ENCODE assay signal across 9 cellular contexts in genomic region chr4:153205028-153205648, GRCh38. TPM values are rescaled to one million over a fixed set of nuclear protein-coding genes. Genes with fewer than 3 reads are reported as not detected.
DNase-seq lines count a peak whose midpoint lies in the region; ATAC-seq and TF ChIP-seq lines count a peak whose summit lies in the region.
"Had no signal": no experiment of that assay in that cellular context is flagged by ENCODE, and none has a peak within 500 bp of the region (broad histone marks: within the 10 kb centered on the region; RNA-seq: fewer than 3 reads in every experiment).

No MANE protein-coding gene starts in this region.

- ATAC-seq in GM21423 (IDR thresholded peaks at IDR 0.05; ENCODE audit: unreplicated experiment) = peak; percentile 60
- no peak for ATAC-seq in GM19452 (IDR thresholded peaks at IDR 0.05; ENCODE audit: unreplicated experiment)

- H3K27ac Mint-ChIP-seq in osteocyte (ENCODE audit: unreplicated experiment) = no peak overlapping the region
- H3K27ac Mint-ChIP-seq: natural killer cell treated with Interleukin-12 subunit alpha and Interleukin-12 subunit beta and Interleukin-15 and Interleukin-18, amount 100 ng/mL, for 72 hours had no signal

- DNase-seq in SW480 (ENCODE audit: low spot score) (peak; percentile 96), osteocyte (ENCODE audit: extremely low spot score, unreplicated experiment) (no peak), GM13976 (ENCODE audit: low spot score) (no peak), NAMALWA (ENCODE audit: low spot score) (no peak), SW 1271 (lab: John Stamatoyannopoulos, UW) (no peak)

- H3K9me3 Mint-ChIP-seq in osteocyte (ENCODE audit: unreplicated experiment) = no peaks in the 10 kb centered on the region
- H3K9me3 Mint-ChIP-seq: natural killer cell treated with Interleukin-12 subunit alpha and Interleukin-12 subunit beta and Interleukin-15 and Interleukin-18, amount 100 ng/mL, for 72 hours had no signal

- H3K4me1 Mint-ChIP-seq in osteocyte (ENCODE audit: unreplicated experiment) = peaks cover 19% of the 10 kb centered on the region

- in situ Hi-C loops in GM13976 (cut with MboI; ENCODE audit: low sequenced_read_pairs, unreplicated experiment) = no loop called here

- H3K36me3 Mint-ChIP-seq in osteocyte (ENCODE audit: unreplicated experiment) = no peaks in the 10 kb centered on the region
- H3K36me3 Mint-ChIP-seq: natural killer cell treated with Interleukin-12 subunit alpha and Interleukin-12 subunit beta and Interleukin-15 and Interleukin-18, amount 100 ng/mL, for 72 hours had no signal

- H3K27ac ChIP-seq in cingulate gyrus (ENCODE audit: low read depth, low read length) = peak overlapping the region; percentile 95

- TF ChIP-seq CTCF in osteocyte (IDR thresholded peaks at IDR 0.05) = no peak
- TF ChIP-seq CTCF in GM13976 (IDR thresholded peaks at IDR 0.05; ENCODE audit: borderline replicate concordance, control extremely low read depth, extremely low read depth, insufficient read depth, missing control alignments) = no peak

- H3K4me3 Mint-ChIP-seq in osteocyte (ENCODE audit: unreplicated experiment) = peak overlapping the region; percentile 3
- H3K4me3 Mint-ChIP-seq: natural killer cell treated with Interleukin-12 subunit alpha and Interleukin-12 subunit beta and Interleukin-15 and Interleukin-18, amount 100 ng/mL, for 72 hours had no signal

- no peaks in the 10 kb centered on the region for H3K27me3 Mint-ChIP-seq in osteocyte (ENCODE audit: unreplicated experiment)

RNA-seq across cellular contexts. Expression of gene TRIM2, which starts 0.9 kb away (rescaled TPM):
- 34.0 and 36.0 TPM in 2 replicates for total RNA-seq in osteocyte
- total RNA-seq: natural killer cell treated with Interleukin-12 subunit alpha and Interleukin-12 subunit beta and Interleukin-15 and Interleukin-18, amount 100 ng/mL, for 72 hours had no signal
